ENCODE assay signal across 21 cellular contexts in genomic region chr3:27046346-27046745, GRCh38.
DNase-seq lines count a peak whose midpoint lies in the region; ATAC-seq and TF ChIP-seq lines count a peak whose summit lies in the region.
"Had no signal": no experiment of that assay in that cellular context is flagged by ENCODE, and none has a peak within 500 bp of the region (broad histone marks: within the 10 kb centered on the region; RNA-seq: fewer than 3 reads in every experiment).

No MANE protein-coding gene starts in this region.

- H3K4me2 ChIP-seq in mesendoderm (ENCODE audit: low read length), result no peak overlapping the region

- no peak overlapping the region for H4K5ac ChIP-seq in mesendoderm (ENCODE audit: low read length)

- H3K9me3 Mint-ChIP-seq in endodermal cell, result peaks cover 26% of the 10 kb centered on the region
- H3K9me3 Mint-ChIP-seq in CD8-positive, alpha-beta memory T cell, result peaks cover 1 to 10% (median 6%) of the 10 kb centered on the region in 5 donors

- peaks cover 47% of the 10 kb centered on the region for H3K4me1 Mint-ChIP-seq in endodermal cell
- no peaks in the 10 kb centered on the region for H3K4me1 Mint-ChIP-seq in CD8-positive, alpha-beta memory T cell
- H3K4me1 Mint-ChIP-seq: CD4-positive, alpha-beta memory T cell had no signal

- H3K27me3 ChIP-seq in endodermal cell (ENCODE audit: control insufficient read depth, insufficient read depth, low read length, poor library complexity, severe bottlenecking) (no peaks in the 10 kb centered on the region), mesendoderm (ENCODE audit: insufficient read depth, low read length, poor library complexity) (no peaks in the 10 kb centered on the region)
- H3K27me3 ChIP-seq in CD8-positive, alpha-beta memory T cell (ENCODE audit: insufficient read depth, low read length, poor library complexity, severe bottlenecking), result no peaks in the 10 kb centered on the region
- H3K27me3 ChIP-seq: SJSA1 had no signal

- H3K4me1 ChIP-seq in endodermal cell (ENCODE audit: control insufficient read depth, insufficient read depth, low read length) (peaks cover 9% of the 10 kb centered on the region), mesendoderm (ENCODE audit: control insufficient read depth, low read depth, low read length) (no peaks in the 10 kb centered on the region)
- no peaks in the 10 kb centered on the region for H3K4me1 ChIP-seq in CD8-positive, alpha-beta memory T cell (ENCODE audit: insufficient read depth, low read length)
- H3K4me1 ChIP-seq: SJSA1 had no signal

- TF ChIP-seq CTCF in endodermal cell (conservative IDR thresholded peaks at IDR 0.05), result no peak

- peak overlapping the region; percentile 44 for H3K4me3 ChIP-seq in endodermal cell (ENCODE audit: low read length)
- no peak overlapping the region for H3K4me3 ChIP-seq in mesendoderm (ENCODE audit: low read length)
- no peak overlapping the region for H3K4me3 ChIP-seq in CD8-positive, alpha-beta memory T cell (ENCODE audit: low read length)
- H3K4me3 ChIP-seq: HAP-1, SJSA1 had no signal

- no peak overlapping the region for H3K23ac ChIP-seq in mesendoderm (ENCODE audit: low read length)

- no peaks in the 10 kb centered on the region for H3K79me2 ChIP-seq in mesendoderm (ENCODE audit: control insufficient read depth, insufficient read depth, low read length)

- H2BK120ac ChIP-seq in mesendoderm (ENCODE audit: low read depth, low read length), result no peak overlapping the region

- DNase-seq in OCI-M1 (lab: John Stamatoyannopoulos, UW), result peak; percentile 20
- no peak for DNase-seq in endodermal cell
- DNase-seq in mesendoderm, result peak; percentile 66
- no peak for DNase-seq in SW480 (ENCODE audit: low spot score)
- DNase-seq in CD8-positive, alpha-beta memory T cell, result no peak
- DNase-seq in NCI-H2081 treated with DMSO at 0.1 percent for 48 hours (lab: John Stamatoyannopoulos, UW), result no peak
- no peak for DNase-seq in left cardiac atrium
- DNase-seq: C1 segment of cervical spinal cord; CD4-positive, alpha-beta memory T cell; DMS 273 treated with DMSO at 0.1 percent for 48 hours; DND-41; HFFc6; IMR-90; KG1; NCI-H2029; NCI-H446 treated with DMSO at 0.1 percent for 48 hours; Right ventricle myocardium superior; RPMI8226 had no signal

- H3K27ac Mint-ChIP-seq in endodermal cell, result peak overlapping the region; percentile 6
- H3K27ac Mint-ChIP-seq in CD8-positive, alpha-beta memory T cell, result no peak overlapping the region
- H3K27ac Mint-ChIP-seq: CD4-positive, alpha-beta memory T cell; HFFc6 had no signal

- H2BK5ac ChIP-seq in mesendoderm (ENCODE audit: low read length), result peak overlapping the region; percentile 81

- H3K9ac ChIP-seq in endodermal cell (ENCODE audit: extremely low read depth, low read length, poor library complexity, severe bottlenecking) (no peak overlapping the region), mesendoderm (ENCODE audit: low read length) (no peak overlapping the region)

- H3K27me3 Mint-ChIP-seq in endodermal cell (ENCODE audit: insufficient read depth), result no peaks in the 10 kb centered on the region
- H3K27me3 Mint-ChIP-seq in CD8-positive, alpha-beta memory T cell, result no peaks in the 10 kb centered on the region
- H3K27me3 Mint-ChIP-seq: CD4-positive, alpha-beta memory T cell had no signal

- no peak overlapping the region for H2AK5ac ChIP-seq in mesendoderm (ENCODE audit: low read length)

- intact Hi-C loops in left cardiac atrium (cut with DNase I), result no loop called here

- POLR2A ChIA-PET in CD8-positive, alpha-beta memory T cell (lab: Charles Lee), result no interaction called here

- H2BK15ac ChIP-seq in mesendoderm (replicated peaks; ENCODE audit: low read depth), result no peak overlapping the region

- no peak for ATAC-seq in left cardiac atrium

- H3K36me3 ChIP-seq in endodermal cell (ENCODE audit: control insufficient read depth, insufficient read depth, low read length) (no peaks in the 10 kb centered on the region), mesendoderm (ENCODE audit: control insufficient read depth, insufficient read depth, low read length) (no peaks in the 10 kb centered on the region)
- H3K36me3 ChIP-seq in CD8-positive, alpha-beta memory T cell (ENCODE audit: insufficient read depth, low read length), result no peaks in the 10 kb centered on the region
- H3K36me3 ChIP-seq: HAP-1, SJSA1 had no signal

- H3K79me1 ChIP-seq in mesendoderm (ENCODE audit: low read length), result no peaks in the 10 kb centered on the region

- CTCF ChIA-PET in CD8-positive, alpha-beta memory T cell (lab: Charles Lee), result no interaction called here

- no peak overlapping the region for H4K8ac ChIP-seq in mesendoderm (ENCODE audit: low read depth, low read length)

- H3K27ac ChIP-seq in endodermal cell (ENCODE audit: low read depth, low read length) (no peak overlapping the region), mesendoderm (ENCODE audit: low read depth, low read length) (peak overlapping the region; percentile 22)
- H3K27ac ChIP-seq in CD8-positive, alpha-beta memory T cell (ENCODE audit: low read depth, low read length), result no peak overlapping the region
- H3K27ac ChIP-seq: SJSA1 had no signal

- no peak overlapping the region for H3K18ac ChIP-seq in mesendoderm (ENCODE audit: low read length)

- H3K4ac ChIP-seq in mesendoderm (ENCODE audit: low read depth, low read length), result no peak overlapping the region

- H3K36me3 Mint-ChIP-seq in endodermal cell (ENCODE audit: low read depth), result peaks cover 4% of the 10 kb centered on the region
- H3K36me3 Mint-ChIP-seq in CD8-positive, alpha-beta memory T cell, result no peaks in the 10 kb centered on the region
- H3K36me3 Mint-ChIP-seq: CD4-positive, alpha-beta memory T cell had no signal

- H3K9me3 ChIP-seq in endodermal cell (ENCODE audit: control insufficient read depth, low read length), result peaks cover 30% of the 10 kb centered on the region
- H3K9me3 ChIP-seq in CD8-positive, alpha-beta memory T cell (ENCODE audit: low read length), result no peaks in the 10 kb centered on the region
- H3K9me3 ChIP-seq: Caco-2, HAP-1, SJSA1 had no signal

- H3K56ac ChIP-seq in mesendoderm (ENCODE audit: low read length), result peak overlapping the region; percentile 15

- no peak overlapping the region for H3K4me3 Mint-ChIP-seq in endodermal cell
- no peak overlapping the region for H3K4me3 Mint-ChIP-seq in CD8-positive, alpha-beta memory T cell
- H3K4me3 Mint-ChIP-seq: CD4-positive, alpha-beta memory T cell; HFFc6 had no signal

Comparison
In these comparisons a context has a peak if more than half of its experiments do, and no peak if none do; other contexts are left out.
1. DNase-seq: peak in OCI-M1 (single experiment) and mesendoderm (single experiment); none in endodermal cell (single experiment), SW480 (single experiment), CD8-positive, alpha-beta memory T cell (0 of 5), NCI-H2081 treated with DMSO at 0.1 percent for 48 hours (single experiment) and left cardiac atrium (single experiment).